8 cellular contexts compared by ENCODE assay signal in genomic region chr17:48892940-48893645, GRCh38. TPM values are rescaled to one million over a fixed set of nuclear protein-coding genes. Genes with fewer than 3 reads are reported as not detected.
DNase-seq lines count a peak whose midpoint lies in the region; ATAC-seq and TF ChIP-seq lines count a peak whose summit lies in the region.

No MANE protein-coding gene starts in this region.

- H3K27me3 ChIP-seq in HUES6 (ENCODE audit: control insufficient read depth, insufficient read depth, low read length), result no peaks in the 10 kb centered on the region
- H3K27me3 ChIP-seq in brain microvascular endothelial cell (replicated peaks), result no peaks in the 10 kb centered on the region

- H3K9me3 Mint-ChIP-seq in mesothelial cell of epicardium, result no peaks in the 10 kb centered on the region

- H3K27ac ChIP-seq in C4-2B (peak overlapping the region; percentile 96), HUES6 (ENCODE audit: low read depth, low read length) (no peak overlapping the region; the same call in 1 of the 2 replicates), brain microvascular endothelial cell (peak overlapping the region; percentile 81)

- DNase-seq in brain microvascular endothelial cell, result no peak
- DNase-seq in mesothelial cell of epicardium (ENCODE audit: low spot score in 2 of 2, unreplicated experiment in 2 of 2), result no peak
- no peak for DNase-seq in SIG-M5 (lab: John Stamatoyannopoulos, UW)
- no peak for DNase-seq in T1000 (lab: John Stamatoyannopoulos, UW)

- no peaks in the 10 kb centered on the region for H3K27me3 Mint-ChIP-seq in mesothelial cell of epicardium (ENCODE audit: low read depth)

- TF ChIP-seq CTCF in C4-2B (conservative IDR thresholded peaks at IDR 0.05) (no peak), brain microvascular endothelial cell (IDR thresholded peaks at IDR 0.05; ENCODE audit: low read depth, low read length, missing control alignments) (no peak), mesothelial cell of epicardium (IDR thresholded peaks at IDR 0.05; ENCODE audit: unreplicated experiment) (no peak)

- no peaks in the 10 kb centered on the region for H3K9me3 ChIP-seq in HUES6 (ENCODE audit: control insufficient read depth, insufficient read depth, low read depth, low read length)

- H3K4me1 Mint-ChIP-seq in mesothelial cell of epicardium, result peaks cover 16% of the 10 kb centered on the region

- H3K4me3 Mint-ChIP-seq in mesothelial cell of epicardium, result peak overlapping the region; percentile 92

- no peaks in the 10 kb centered on the region; the same call in 1 of the 2 replicates for H3K4me1 ChIP-seq in HUES6 (ENCODE audit: control insufficient read depth, insufficient read depth, low read length)

- peaks cover 12% of the 10 kb centered on the region for H3K36me3 Mint-ChIP-seq in mesothelial cell of epicardium

- in situ Hi-C loops in brain microvascular endothelial cell (cut with HindIII; ENCODE audit: low pct_ligation_motif_present, low sequenced_read_pairs), result no loop called here

- ATAC-seq in HG03039 (IDR thresholded peaks at IDR 0.05; ENCODE audit: unreplicated experiment) (no peak), HG03159 (IDR thresholded peaks at IDR 0.05; ENCODE audit: unreplicated experiment) (no peak)

- H3K9ac ChIP-seq in HUES6 (ENCODE audit: low read length), result peak overlapping the region; percentile 81

- peak overlapping the region; percentile 93 for H3K27ac Mint-ChIP-seq in mesothelial cell of epicardium

- H3K36me3 ChIP-seq in HUES6 (ENCODE audit: control insufficient read depth, insufficient read depth, low read length) (peaks cover 22% of the 10 kb centered on the region), brain microvascular endothelial cell (replicated peaks) (peaks cover 12% of the 10 kb centered on the region)

- H3K4me3 ChIP-seq in HUES6 (ENCODE audit: low read depth, low read length) (peak overlapping the region; percentile 75), brain microvascular endothelial cell (ENCODE audit: low read depth, low read length) (peak overlapping the region; percentile 100)

RNA-seq across cellular contexts. Expression of gene ATP5MC1, which starts 0.5 kb away (rescaled TPM):
- 45.1 to 48.7 TPM (median 48.0 TPM) in 3 replicates for total RNA-seq in mesothelial cell of epicardium

RNA-seq across cellular contexts. Expression of gene UBE2Z, which starts 15.1 kb away (rescaled TPM):
- total RNA-seq in mesothelial cell of epicardium, result 85.8 to 89.8 TPM (median 88.1 TPM) in 3 replicates

RNA-seq across cellular contexts. Expression of gene SNF8, which starts 51.5 kb away (rescaled TPM):
- total RNA-seq in mesothelial cell of epicardium, result 78.6 to 91.5 TPM (median 88.0 TPM) in 3 replicates
